ENCODE assay signal across 17 cellular contexts in genomic region chr22:17831527-17832251, GRCh38. TPM values are rescaled to one million over a fixed set of nuclear protein-coding genes. Genes with fewer than 3 reads are reported as not detected.
DNase-seq lines count a peak whose midpoint lies in the region; ATAC-seq, FAIRE-seq and TF ChIP-seq lines count a peak whose summit lies in the region.
"Had no signal": no experiment of that assay in that cellular context is flagged by ENCODE, and none has a peak within 500 bp of the region (broad histone marks: within the 10 kb centered on the region; RNA-seq: fewer than 3 reads in every experiment).

No MANE protein-coding gene starts in this region.

- peak overlapping the region in 2 of 3 donors; percentile 11 to 69 for H3K27ac Mint-ChIP-seq in IgD-negative memory B cell
- H3K27ac Mint-ChIP-seq in activated naive CD8-positive, alpha-beta T cell treated with anti-CD3 and anti-CD28 coated beads, Interleukin-2, amount 50 U/mL, for 24 hours, result no peak overlapping the region
- H3K27ac Mint-ChIP-seq in activated CD4-positive, alpha-beta memory T cell treated with anti-CD3 and anti-CD28 coated beads for 36 hours, result no peak overlapping the region
- H3K27ac Mint-ChIP-seq: activated CD8-positive, alpha-beta T cell treated with anti-CD3 and anti-CD28 coated beads, Interleukin-2, amount 10 ng/mL, durations not matched to agents 7 days and 5 days; activated naive CD4-positive, alpha-beta T cell treated with anti-CD3 and anti-CD28 coated beads, Interleukin-2, amount 10 ng/mL, durations not matched to agents 7 days and 5 days; HFFc6 had no signal

- H3K27me3 ChIP-seq in esophagus (ENCODE audit: control insufficient read depth in 1 of 2, insufficient read depth in 2 of 2, low read length in 2 of 2), result no peaks in the 10 kb centered on the region
- no peaks in the 10 kb centered on the region for H3K27me3 ChIP-seq in subcutaneous abdominal adipose tissue (ENCODE audit: control insufficient read depth in 5 of 5, insufficient read depth in 4 of 5, low read length in 5 of 5)
- H3K27me3 ChIP-seq in pancreas, result no peaks in the 10 kb centered on the region

- H3K4me3 Mint-ChIP-seq in IgD-negative memory B cell, result no peak overlapping the region
- H3K4me3 Mint-ChIP-seq in activated naive CD8-positive, alpha-beta T cell treated with anti-CD3 and anti-CD28 coated beads, Interleukin-2, amount 50 U/mL, for 24 hours, result no peak overlapping the region
- H3K4me3 Mint-ChIP-seq in activated CD4-positive, alpha-beta memory T cell treated with anti-CD3 and anti-CD28 coated beads for 36 hours, result no peak overlapping the region
- H3K4me3 Mint-ChIP-seq: activated CD8-positive, alpha-beta T cell treated with anti-CD3 and anti-CD28 coated beads, Interleukin-2, amount 10 ng/mL, durations not matched to agents 7 days and 5 days; activated naive CD4-positive, alpha-beta T cell treated with anti-CD3 and anti-CD28 coated beads, Interleukin-2, amount 10 ng/mL, durations not matched to agents 7 days and 5 days; CD14-positive monocyte; HFFc6 had no signal

- H3K9me3 ChIP-seq in esophagus (ENCODE audit: control insufficient read depth in 2 of 2, insufficient read depth in 1 of 2, low read depth in 1 of 2, low read length in 1 of 2) (no peaks in the 10 kb centered on the region), mucosa of descending colon (no peaks in the 10 kb centered on the region), subcutaneous abdominal adipose tissue (ENCODE audit: control insufficient read depth in 5 of 5, low read length in 5 of 5) (no peaks in the 10 kb centered on the region), pancreas (no peaks in the 10 kb centered on the region)

- peaks cover 0 to 4% of the 10 kb centered on the region in 2 donors for H3K4me1 ChIP-seq in esophagus (ENCODE audit: control insufficient read depth in 2 of 2, insufficient read depth in 2 of 2, low read length in 1 of 2)
- peaks cover 16% of the 10 kb centered on the region for H3K4me1 ChIP-seq in mucosa of descending colon (ENCODE audit: low read depth)
- peaks cover 8 to 34% (median 29%) of the 10 kb centered on the region in 5 donors for H3K4me1 ChIP-seq in subcutaneous abdominal adipose tissue (ENCODE audit: control insufficient read depth in 5 of 5, insufficient read depth in 5 of 5, low read length in 5 of 5)
- no peaks in the 10 kb centered on the region for H3K4me1 ChIP-seq in pancreas

- peaks cover 1% of the 10 kb centered on the region for H3K36me3 Mint-ChIP-seq in IgD-negative memory B cell
- H3K36me3 Mint-ChIP-seq in activated naive CD8-positive, alpha-beta T cell treated with anti-CD3 and anti-CD28 coated beads, Interleukin-2, amount 50 U/mL, for 24 hours (ENCODE audit: low read depth), result peaks cover 9% of the 10 kb centered on the region
- peaks cover 3% of the 10 kb centered on the region for H3K36me3 Mint-ChIP-seq in activated CD4-positive, alpha-beta memory T cell treated with anti-CD3 and anti-CD28 coated beads for 36 hours
- H3K36me3 Mint-ChIP-seq: activated naive CD4-positive, alpha-beta T cell treated with anti-CD3 and anti-CD28 coated beads, Interleukin-2, amount 10 ng/mL, durations not matched to agents 7 days and 5 days; CD14-positive monocyte had no signal

- DNase-seq in mucosa of descending colon (peak in 2 of 3 donors; percentile 28 to 60), amygdala (lab: John Stamatoyannopoulos, UW) (no peak), pancreas (no peak)
- no peak for DNase-seq in activated naive CD8-positive, alpha-beta T cell treated with anti-CD3 and anti-CD28 coated beads, Interleukin-2, amount 50 U/mL, for 24 hours
- DNase-seq in activated CD4-positive, alpha-beta memory T cell treated with anti-CD3 and anti-CD28 coated beads for 36 hours, result no peak
- DNase-seq: activated CD8-positive, alpha-beta T cell treated with anti-CD3 and anti-CD28 coated beads, Interleukin-2, amount 10 ng/mL, durations not matched to agents 7 days and 5 days; activated naive CD4-positive, alpha-beta T cell treated with anti-CD3 and anti-CD28 coated beads, Interleukin-2, amount 10 ng/mL, durations not matched to agents 7 days and 5 days; foreskin melanocyte; HFFc6; PC-9 had no signal

- no peaks in the 10 kb centered on the region for H3K9me3 Mint-ChIP-seq in IgD-negative memory B cell
- no peaks in the 10 kb centered on the region for H3K9me3 Mint-ChIP-seq in activated naive CD8-positive, alpha-beta T cell treated with anti-CD3 and anti-CD28 coated beads, Interleukin-2, amount 50 U/mL, for 24 hours
- H3K9me3 Mint-ChIP-seq in activated CD4-positive, alpha-beta memory T cell treated with anti-CD3 and anti-CD28 coated beads for 36 hours, result no peaks in the 10 kb centered on the region
- H3K9me3 Mint-ChIP-seq: activated naive CD4-positive, alpha-beta T cell treated with anti-CD3 and anti-CD28 coated beads, Interleukin-2, amount 10 ng/mL, durations not matched to agents 7 days and 5 days; CD14-positive monocyte; HFFc6 had no signal

- no peak for FAIRE-seq in pancreas (lab: Jason Lieb, UNC)
- FAIRE-seq: colon, GM18507, keratinocyte had no signal

- TF ChIP-seq CTCF in mucosa of descending colon (IDR thresholded peaks at IDR 0.05) (no peak), pancreas (IDR thresholded peaks at IDR 0.05) (no peak)

- ATAC-seq in mucosa of descending colon (no peak), pancreas (no peak)
- no peak for ATAC-seq in activated naive CD8-positive, alpha-beta T cell treated with anti-CD3 and anti-CD28 coated beads, Interleukin-2, amount 50 U/mL, for 24 hours
- ATAC-seq: activated CD8-positive, alpha-beta T cell treated with anti-CD3 and anti-CD28 coated beads, Interleukin-2, amount 10 ng/mL, durations not matched to agents 7 days and 5 days had no signal

- H3K9ac ChIP-seq in subcutaneous abdominal adipose tissue (ENCODE audit: low read length in 5 of 5), result peak overlapping the region in 3 of 5 donors; percentile 8 to 52 (median 46)

- H3K27me3 Mint-ChIP-seq in IgD-negative memory B cell, result no peaks in the 10 kb centered on the region
- no peaks in the 10 kb centered on the region for H3K27me3 Mint-ChIP-seq in activated naive CD8-positive, alpha-beta T cell treated with anti-CD3 and anti-CD28 coated beads, Interleukin-2, amount 50 U/mL, for 24 hours
- H3K27me3 Mint-ChIP-seq in activated CD4-positive, alpha-beta memory T cell treated with anti-CD3 and anti-CD28 coated beads for 36 hours, result no peaks in the 10 kb centered on the region
- H3K27me3 Mint-ChIP-seq: activated naive CD4-positive, alpha-beta T cell treated with anti-CD3 and anti-CD28 coated beads, Interleukin-2, amount 10 ng/mL, durations not matched to agents 7 days and 5 days had no signal

- POLR2A ChIA-PET in activated CD4-positive, alpha-beta memory T cell treated with anti-CD3 and anti-CD28 coated beads for 36 hours (lab: Charles Lee), result no interaction called here

- intact Hi-C loops in mucosa of descending colon (cut with DNase I, micrococcal nuclease), result loop anchor here (5.0 to 10.0 kb wide), 3 partner anchors 61 to 246 kb away; partner anchors contain the start of gene PEX26 (in 2 of the 2)
- intact Hi-C loops in activated CD4-positive, alpha-beta memory T cell treated with anti-CD3 and anti-CD28 coated beads for 36 hours (cut with micrococcal nuclease), result loop anchor here (10.0 kb wide), 1 partner anchor 87 kb away; no protein-coding TSS in a partner anchor
- intact Hi-C loops in pancreas (cut with DNase I), result loop anchor here in 2 of 3 donors (5.0 kb wide), 1 partner anchor 246 kb away; the partner anchor contains the start of gene PEX26 (in 2 of the 2)

- H3K36me3 ChIP-seq in esophagus (ENCODE audit: control insufficient read depth in 2 of 2, insufficient read depth in 2 of 2, low read length in 1 of 2) (peaks cover 4 to 15% of the 10 kb centered on the region in 2 donors), mucosa of descending colon (ENCODE audit: low read depth) (peaks cover 6% of the 10 kb centered on the region), subcutaneous abdominal adipose tissue (ENCODE audit: control insufficient read depth in 5 of 5, insufficient read depth in 5 of 5, low read length in 5 of 5) (peaks cover 0 to 59% (median 36%) of the 10 kb centered on the region in 5 donors), pancreas (peaks cover 0 to 8% (median 0%) of the 10 kb centered on the region in 3 donors)

- CTCF ChIA-PET in activated CD4-positive, alpha-beta memory T cell treated with anti-CD3 and anti-CD28 coated beads for 36 hours (lab: Charles Lee), result interaction anchor here (2.0 to 7.9 kb wide), 2 partner anchors 46 to 244 kb away, joined by 11 to 210 read pairs; partner anchors contain the start of gene PEX26

- H3K27ac ChIP-seq in esophagus (ENCODE audit: low read depth in 2 of 2, low read length in 1 of 2) (peak overlapping the region; percentile 46 to 62), subcutaneous abdominal adipose tissue (ENCODE audit: low read depth, low read length) (peak overlapping the region; percentile 83), pancreas (no peak overlapping the region)
- H3K27ac ChIP-seq: PC-9 had no signal

- 68 to 74% methylated on average over 17 of the region's 17 CpGs for WGBS in esophagus, 2 donors
- 85 to 89% methylated on average over 17 of the region's 17 CpGs for WGBS in pancreas, 2 donors

- peaks cover 5 to 8% (median 6%) of the 10 kb centered on the region in 3 donors for H3K4me1 Mint-ChIP-seq in IgD-negative memory B cell
- no peaks in the 10 kb centered on the region for H3K4me1 Mint-ChIP-seq in activated naive CD8-positive, alpha-beta T cell treated with anti-CD3 and anti-CD28 coated beads, Interleukin-2, amount 50 U/mL, for 24 hours
- no peaks in the 10 kb centered on the region for H3K4me1 Mint-ChIP-seq in activated CD4-positive, alpha-beta memory T cell treated with anti-CD3 and anti-CD28 coated beads for 36 hours (ENCODE audit: low read depth)
- H3K4me1 Mint-ChIP-seq: CD14-positive monocyte had no signal

- H3K4me3 ChIP-seq in esophagus (ENCODE audit: low read depth in 1 of 2, low read length in 2 of 2) (no peak overlapping the region), mucosa of descending colon (no peak overlapping the region), subcutaneous abdominal adipose tissue (ENCODE audit: low read depth in 1 of 5, low read length in 5 of 5) (peak overlapping the region; percentile 13 to 49 (median 44)), pancreas (no peak overlapping the region)
- H3K4me3 ChIP-seq: PC-9 had no signal

RNA-seq across cellular contexts. Expression of gene BID, which starts 57.4 kb away (rescaled TPM):
- polyA plus RNA-seq in IgD-negative memory B cell, result 40.9 TPM
- polyA plus RNA-seq in esophagus, result 10 to 100 TPM in 1 of 2 donors, 1 to 10 TPM in 1; 9.0 to 19.3 TPM
- 10 to 100 TPM; 17.9 to 35.0 (median 21.8) TPM for total RNA-seq in mucosa of descending colon
- 10 to 100 TPM; 22.3 to 24.7 TPM for total RNA-seq in activated CD4-positive, alpha-beta memory T cell treated with anti-CD3 and anti-CD28 coated beads for 36 hours
- 10 to 100 TPM in 1 of 6 donors, 1 to 10 TPM in 5; 3.2 to 15.7 (median 6.6) TPM for total RNA-seq in pancreas
- polyA plus RNA-seq in pancreas, result 10 to 100 TPM in 1 of 2 donors, 1 to 10 TPM in 1; 8.2 to 10.2 TPM

Comparison
In these comparisons a context has a peak if more than half of its experiments do, and no peak if none do; other contexts are left out.
1. H3K27ac Mint-ChIP-seq: peak in IgD-negative memory B cell (2 of 3); none in activated naive CD8-positive, alpha-beta T cell treated with anti-CD3 and anti-CD28 coated beads, Interleukin-2, amount 50 U/mL, for 24 hours (single experiment) and activated CD4-positive, alpha-beta memory T cell treated with anti-CD3 and anti-CD28 coated beads for 36 hours (single experiment).
2. H3K27ac ChIP-seq: peak in esophagus (2 of 2) and subcutaneous abdominal adipose tissue (single experiment); none in pancreas (0 of 4).
3. H3K4me3 ChIP-seq: peak in subcutaneous abdominal adipose tissue (5 of 5); none in esophagus (0 of 2), mucosa of descending colon (single experiment) and pancreas (0 of 4).
4. DNase-seq: peak in mucosa of descending colon (2 of 3); none in amygdala (0 of 56), activated naive CD8-positive, alpha-beta T cell treated with anti-CD3 and anti-CD28 coated beads, Interleukin-2, amount 50 U/mL, for 24 hours (single experiment), activated CD4-positive, alpha-beta memory T cell treated with anti-CD3 and anti-CD28 coated beads for 36 hours (single experiment) and pancreas (0 of 6).